Comparison of ENCODE assay signal across 1 cellular context in the genomic region with DNA sequence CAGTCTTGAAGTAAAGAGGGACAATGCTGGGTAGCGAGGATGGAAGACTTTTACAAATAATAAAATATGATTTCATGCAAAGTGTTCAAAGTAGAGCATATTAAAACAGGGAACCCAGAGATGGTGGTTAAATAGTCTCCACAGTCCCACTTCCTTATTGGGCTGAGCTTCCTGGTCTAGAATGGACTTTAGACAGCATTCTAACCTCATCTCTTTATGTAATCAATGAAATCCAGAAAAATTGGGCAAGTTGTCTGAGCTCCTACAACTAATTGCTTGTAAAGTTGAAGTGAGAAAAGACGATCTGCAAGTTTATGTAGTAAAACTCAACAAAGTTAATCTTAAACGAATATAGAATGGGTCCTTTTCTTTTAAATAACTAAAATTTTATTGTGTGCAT.
A peak's percentile ranks its signal among the peaks of the same experiment; 100 is the strongest.
TF ChIP-seq lines count a peak whose summit lies in the region.

No MANE protein-coding gene starts in this region.

TF ChIP-seq in HepG2, 621 proteins besides CTCF, POLR2A, EP300 and RAD21 (continued from another document):
- no peak for TF ChIP-seq PRDM10 (CRISPR knock-in tag; IDR thresholded peaks at IDR 0.05; ENCODE audit: low read depth)
- TF ChIP-seq ZSCAN29 (CRISPR knock-in tag; conservative IDR thresholded peaks at IDR 0.05) = no peak
- no peak for TF ChIP-seq ZNF234 (CRISPR knock-in tag; conservative IDR thresholded peaks at IDR 0.05)
- TF ChIP-seq, protein P1, sequence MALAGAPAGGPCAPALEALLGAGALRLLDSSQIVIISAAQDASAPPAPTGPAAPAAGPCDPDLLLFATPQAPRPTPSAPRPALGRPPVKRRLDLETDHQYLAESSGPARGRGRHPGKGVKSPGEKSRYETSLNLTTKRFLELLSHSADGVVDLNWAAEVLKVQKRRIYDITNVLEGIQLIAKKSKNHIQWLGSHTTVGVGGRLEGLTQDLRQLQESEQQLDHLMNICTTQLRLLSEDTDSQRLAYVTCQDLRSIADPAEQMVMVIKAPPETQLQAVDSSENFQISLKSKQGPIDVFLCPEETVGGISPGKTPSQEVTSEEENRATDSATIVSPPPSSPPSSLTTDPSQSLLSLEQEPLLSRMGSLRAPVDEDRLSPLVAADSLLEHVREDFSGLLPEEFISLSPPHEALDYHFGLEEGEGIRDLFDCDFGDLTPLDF (CRISPR knock-in tag; IDR thresholded peaks at IDR 0.05) = no peak
- no peak for TF ChIP-seq FOXP1 (IDR thresholded peaks at IDR 0.05)
- TF ChIP-seq FOXP1 (CRISPR knock-in tag; IDR thresholded peaks at IDR 0.05) = no peak
- no peak for TF ChIP-seq ZNF343 (CRISPR knock-in tag; IDR thresholded peaks at IDR 0.05)
- no peak for TF ChIP-seq ZNF143 (CRISPR knock-in tag; IDR thresholded peaks at IDR 0.05)
- no peak for TF ChIP-seq KDM3A (CRISPR knock-in tag; IDR thresholded peaks at IDR 0.05; ENCODE audit: low read depth)
- TF ChIP-seq ZNF501 (CRISPR knock-in tag; IDR thresholded peaks at IDR 0.05) = no peak
- TF ChIP-seq ZFP36L1 (CRISPR knock-in tag; IDR thresholded peaks at IDR 0.05) = no peak
- TF ChIP-seq ELF1 (CRISPR knock-in tag; IDR thresholded peaks at IDR 0.05) = peak; percentile 55
- no peak for TF ChIP-seq HOXD1 (CRISPR knock-in tag; IDR thresholded peaks at IDR 0.05)
- no peak for TF ChIP-seq ZC3H4 (CRISPR knock-in tag; IDR thresholded peaks at IDR 0.05; ENCODE audit: borderline replicate concordance)
- TF ChIP-seq ZNF292 (CRISPR knock-in tag; IDR thresholded peaks at IDR 0.05; ENCODE audit: borderline replicate concordance, low read depth) = no peak
- TF ChIP-seq YEATS2 (CRISPR knock-in tag; IDR thresholded peaks at IDR 0.05; ENCODE audit: borderline replicate concordance) = no peak
- peak; percentile 47 for TF ChIP-seq HNF4A (CRISPR knock-in tag; IDR thresholded peaks at IDR 0.05)
- no peak for TF ChIP-seq CENPX (CRISPR knock-in tag; IDR thresholded peaks at IDR 0.05)
- no peak for TF ChIP-seq GTF3A (CRISPR knock-in tag; conservative IDR thresholded peaks at IDR 0.05)
- TF ChIP-seq, protein P2, sequence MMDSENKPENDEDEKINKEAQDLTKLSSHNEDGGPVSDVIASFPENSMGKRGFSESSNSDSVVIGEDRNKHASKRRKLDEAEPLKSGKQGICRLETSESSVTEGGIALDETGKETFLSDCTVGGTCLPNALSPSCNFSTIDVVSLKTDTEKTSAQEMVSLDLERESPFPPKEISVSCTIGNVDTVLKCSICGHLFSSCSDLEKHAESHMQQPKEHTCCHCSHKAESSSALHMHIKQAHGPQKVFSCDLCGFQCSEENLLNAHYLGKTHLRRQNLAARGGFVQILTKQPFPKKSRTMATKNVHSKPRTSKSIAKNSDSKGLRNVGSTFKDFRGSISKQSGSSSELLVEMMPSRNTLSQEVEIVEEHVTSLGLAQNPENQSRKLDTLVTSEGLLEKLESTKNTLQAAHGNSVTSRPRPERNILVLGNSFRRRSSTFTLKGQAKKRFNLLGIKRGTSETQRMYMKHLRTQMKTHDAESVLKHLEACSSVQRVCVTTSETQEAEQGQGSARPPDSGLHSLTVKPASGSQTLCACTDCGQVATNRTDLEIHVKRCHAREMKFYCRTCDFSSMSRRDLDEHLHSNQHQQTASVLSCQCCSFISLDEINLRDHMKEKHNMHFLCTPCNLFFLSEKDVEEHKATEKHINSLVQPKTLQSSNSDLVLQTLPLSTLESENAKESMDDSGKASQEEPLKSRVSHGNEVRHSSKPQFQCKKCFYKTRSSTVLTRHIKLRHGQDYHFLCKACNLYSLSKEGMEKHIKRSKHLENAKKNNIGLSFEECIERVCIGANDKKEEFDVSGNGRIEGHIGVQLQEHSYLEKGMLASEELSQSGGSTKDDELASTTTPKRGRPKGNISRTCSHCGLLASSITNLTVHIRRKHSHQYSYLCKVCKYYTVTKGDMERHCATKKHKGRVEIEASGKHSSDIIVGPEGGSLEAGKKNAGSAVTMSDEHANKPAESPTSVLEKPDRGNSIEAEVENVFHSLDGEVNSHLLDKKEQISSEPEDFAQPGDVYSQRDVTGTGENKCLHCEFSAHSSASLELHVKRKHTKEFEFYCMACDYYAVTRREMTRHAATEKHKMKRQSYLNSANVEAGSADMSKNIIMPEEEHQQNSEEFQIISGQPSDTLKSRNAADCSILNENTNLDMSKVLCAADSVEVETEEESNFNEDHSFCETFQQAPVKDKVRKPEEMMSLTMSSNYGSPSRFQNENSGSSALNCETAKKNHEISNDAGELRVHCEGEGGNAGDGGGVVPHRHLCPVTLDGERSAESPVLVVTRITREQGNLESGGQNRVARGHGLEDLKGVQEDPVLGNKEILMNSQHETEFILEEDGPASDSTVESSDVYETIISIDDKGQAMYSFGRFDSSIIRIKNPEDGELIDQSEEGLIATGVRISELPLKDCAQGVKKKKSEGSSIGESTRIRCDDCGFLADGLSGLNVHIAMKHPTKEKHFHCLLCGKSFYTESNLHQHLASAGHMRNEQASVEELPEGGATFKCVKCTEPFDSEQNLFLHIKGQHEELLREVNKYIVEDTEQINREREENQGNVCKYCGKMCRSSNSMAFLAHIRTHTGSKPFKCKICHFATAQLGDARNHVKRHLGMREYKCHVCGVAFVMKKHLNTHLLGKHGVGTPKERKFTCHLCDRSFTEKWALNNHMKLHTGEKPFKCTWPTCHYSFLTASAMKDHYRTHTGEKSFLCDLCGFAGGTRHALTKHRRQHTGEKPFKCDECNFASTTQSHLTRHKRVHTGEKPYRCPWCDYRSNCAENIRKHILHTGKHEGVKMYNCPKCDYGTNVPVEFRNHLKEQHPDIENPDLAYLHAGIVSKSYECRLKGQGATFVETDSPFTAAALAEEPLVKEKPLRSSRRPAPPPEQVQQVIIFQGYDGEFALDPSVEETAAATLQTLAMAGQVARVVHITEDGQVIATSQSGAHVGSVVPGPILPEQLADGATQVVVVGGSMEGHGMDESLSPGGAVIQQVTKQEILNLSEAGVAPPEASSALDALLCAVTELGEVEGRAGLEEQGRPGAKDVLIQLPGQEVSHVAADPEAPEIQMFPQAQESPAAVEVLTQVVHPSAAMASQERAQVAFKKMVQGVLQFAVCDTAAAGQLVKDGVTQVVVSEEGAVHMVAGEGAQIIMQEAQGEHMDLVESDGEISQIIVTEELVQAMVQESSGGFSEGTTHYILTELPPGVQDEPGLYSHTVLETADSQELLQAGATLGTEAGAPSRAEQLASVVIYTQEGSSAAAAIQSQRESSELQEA (CRISPR knock-in tag; IDR thresholded peaks at IDR 0.05; ENCODE audit: not compliant biosample characterization) = no peak
- no peak for TF ChIP-seq ZNF333 (CRISPR knock-in tag; IDR thresholded peaks at IDR 0.05; ENCODE audit: borderline replicate concordance)
- no peak for TF ChIP-seq CEBPB (IDR thresholded peaks at IDR 0.05; ENCODE audit: borderline replicate concordance, low read depth, low read length)
- no peak for TF ChIP-seq MYC (CRISPR knock-in tag; IDR thresholded peaks at IDR 0.05; ENCODE audit: borderline replicate concordance)
- no peak for TF ChIP-seq CC2D1A (CRISPR knock-in tag; IDR thresholded peaks at IDR 0.05)
- no peak for TF ChIP-seq ARHGAP35 (CRISPR knock-in tag; IDR thresholded peaks at IDR 0.05; ENCODE audit: borderline replicate concordance)
- no peak for TF ChIP-seq REPIN1 (CRISPR knock-in tag; IDR thresholded peaks at IDR 0.05; ENCODE audit: borderline replicate concordance, low read depth)
- TF ChIP-seq HOMEZ (CRISPR knock-in tag; IDR thresholded peaks at IDR 0.05; ENCODE audit: low read depth) = peak; percentile 72; the same call in 1 of the 2 replicates
- TF ChIP-seq, protein P3, sequence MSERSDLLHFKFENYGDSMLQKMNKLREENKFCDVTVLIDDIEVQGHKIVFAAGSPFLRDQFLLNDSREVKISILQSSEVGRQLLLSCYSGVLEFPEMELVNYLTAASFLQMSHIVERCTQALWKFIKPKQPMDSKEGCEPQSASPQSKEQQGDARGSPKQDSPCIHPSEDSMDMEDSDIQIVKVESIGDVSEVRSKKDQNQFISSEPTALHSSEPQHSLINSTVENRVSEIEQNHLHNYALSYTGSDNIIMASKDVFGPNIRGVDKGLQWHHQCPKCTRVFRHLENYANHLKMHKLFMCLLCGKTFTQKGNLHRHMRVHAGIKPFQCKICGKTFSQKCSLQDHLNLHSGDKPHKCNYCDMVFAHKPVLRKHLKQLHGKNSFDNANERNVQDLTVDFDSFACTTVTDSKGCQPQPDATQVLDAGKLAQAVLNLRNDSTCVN (CRISPR knock-in tag; IDR thresholded peaks at IDR 0.05; ENCODE audit: borderline replicate concordance) = peak; percentile 99
- TF ChIP-seq MED8 (CRISPR knock-in tag; IDR thresholded peaks at IDR 0.05; ENCODE audit: insufficient replicate concordance) = no peak
- TF ChIP-seq, protein P4, sequence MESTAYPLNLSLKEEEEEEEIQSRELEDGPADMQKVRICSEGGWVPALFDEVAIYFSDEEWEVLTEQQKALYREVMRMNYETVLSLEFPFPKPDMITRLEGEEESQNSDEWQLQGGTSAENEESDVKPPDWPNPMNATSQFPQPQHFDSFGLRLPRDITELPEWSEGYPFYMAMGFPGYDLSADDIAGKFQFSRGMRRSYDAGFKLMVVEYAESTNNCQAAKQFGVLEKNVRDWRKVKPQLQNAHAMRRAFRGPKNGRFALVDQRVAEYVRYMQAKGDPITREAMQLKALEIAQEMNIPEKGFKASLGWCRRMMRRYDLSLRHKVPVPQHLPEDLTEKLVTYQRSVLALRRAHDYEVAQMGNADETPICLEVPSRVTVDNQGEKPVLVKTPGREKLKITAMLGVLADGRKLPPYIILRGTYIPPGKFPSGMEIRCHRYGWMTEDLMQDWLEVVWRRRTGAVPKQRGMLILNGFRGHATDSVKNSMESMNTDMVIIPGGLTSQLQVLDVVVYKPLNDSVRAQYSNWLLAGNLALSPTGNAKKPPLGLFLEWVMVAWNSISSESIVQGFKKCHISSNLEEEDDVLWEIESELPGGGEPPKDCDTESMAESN (CRISPR knock-in tag; conservative IDR thresholded peaks at IDR 0.05) = no peak
- no peak for TF ChIP-seq ZNF878 (CRISPR knock-in tag; IDR thresholded peaks at IDR 0.05)
- no peak for TF ChIP-seq ZNF547 (CRISPR knock-in tag; IDR thresholded peaks at IDR 0.05)
- TF ChIP-seq, protein P5, sequence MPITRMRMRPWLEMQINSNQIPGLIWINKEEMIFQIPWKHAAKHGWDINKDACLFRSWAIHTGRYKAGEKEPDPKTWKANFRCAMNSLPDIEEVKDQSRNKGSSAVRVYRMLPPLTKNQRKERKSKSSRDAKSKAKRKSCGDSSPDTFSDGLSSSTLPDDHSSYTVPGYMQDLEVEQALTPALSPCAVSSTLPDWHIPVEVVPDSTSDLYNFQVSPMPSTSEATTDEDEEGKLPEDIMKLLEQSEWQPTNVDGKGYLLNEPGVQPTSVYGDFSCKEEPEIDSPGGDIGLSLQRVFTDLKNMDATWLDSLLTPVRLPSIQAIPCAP (CRISPR knock-in tag; IDR thresholded peaks at IDR 0.05; ENCODE audit: low read depth) = no peak
- no peak for TF ChIP-seq ZSCAN12 (CRISPR knock-in tag; IDR thresholded peaks at IDR 0.05)
- no peak for TF ChIP-seq DNMT3B (CRISPR knock-in tag; conservative IDR thresholded peaks at IDR 0.05)
